Comparison of ENCODE assay signal across 8 cellular contexts in genomic region chr22:39148727-39149535, GRCh38. TPM values are rescaled to one million over a fixed set of nuclear protein-coding genes. Genes with fewer than 3 reads are reported as not detected.
DNase-seq lines count a peak whose midpoint lies in the region; ATAC-seq and TF ChIP-seq lines count a peak whose summit lies in the region.

No MANE protein-coding gene starts in this region.

- H3K56ac ChIP-seq in H9 (ENCODE audit: insufficient read length, low read depth, low read length), result no peak overlapping the region

- no peak overlapping the region for H2AK5ac ChIP-seq in H9 (ENCODE audit: insufficient read length, low read length)

- H3K4me2 ChIP-seq in H9 (ENCODE audit: insufficient read depth, insufficient read length, low read length), result no peak overlapping the region

- H2AFZ ChIP-seq in H9 (ENCODE audit: low read length), result no peak overlapping the region

- no peak overlapping the region for H4K91ac ChIP-seq in H9 (ENCODE audit: insufficient read length, low read depth, low read length)

- H3K27ac ChIP-seq in H9 (ENCODE audit: insufficient read length, low read depth, low read length) (no peak overlapping the region), left ventricle myocardium inferior (replicated peaks) (peak overlapping the region; percentile 97)

- TF ChIP-seq CTCF in H9 (conservative IDR thresholded peaks at IDR 0.05) (no peak), left ventricle myocardium inferior (IDR thresholded peaks at IDR 0.05; ENCODE audit: borderline replicate concordance) (no peak)

- peak; percentile 90 for DNase-seq in H9
- peak; percentile 47 for DNase-seq in activated T-cell treated with anti-CD3 and anti-CD28 coated beads for 4 hours
- DNase-seq in left ventricle myocardium inferior, result peak; percentile 65
- peak; percentile 53 to 54 for DNase-seq in stimulated activated CD4-positive, alpha-beta T cell treated with anti-CD3 and anti-CD28 coated beads, Interleukin-2, amount 100 ng/mL, for 48 hours
- no peak for DNase-seq in NCI-H748 treated with DMSO at 0.1 percent for 48 hours (lab: John Stamatoyannopoulos, UW)
- DNase-seq in NCI-H1694 (lab: John Stamatoyannopoulos, UW), result no peak

- no peak overlapping the region for H3T11ph ChIP-seq in H9 (ENCODE audit: low read length)

- intact Hi-C loops in left ventricle myocardium inferior (cut with micrococcal nuclease), result no loop called here

- H3K23me2 ChIP-seq in H9 (ENCODE audit: insufficient read length, low read depth, low read length, poor library complexity, severe bottlenecking), result peaks cover 13% of the 10 kb centered on the region

- no peak overlapping the region for H3K14ac ChIP-seq in H9 (ENCODE audit: insufficient read depth, low read length)

- no peak overlapping the region for H3K23ac ChIP-seq in H9 (ENCODE audit: insufficient read length, low read depth, low read length)

- H3K27me3 Mint-ChIP-seq in H9 (ENCODE audit: low read depth), result peaks cover 16% of the 10 kb centered on the region

- H2BK15ac ChIP-seq in H9 (ENCODE audit: low read depth, low read length), result no peak overlapping the region

- no peak for ATAC-seq in GM21717 (IDR thresholded peaks at IDR 0.05; ENCODE audit: unreplicated experiment)
- no peak for ATAC-seq in GM21737 (IDR thresholded peaks at IDR 0.05; ENCODE audit: unreplicated experiment)

- H3K27ac Mint-ChIP-seq in H9, result peak overlapping the region in 1 of 3 experiments; percentile 15; a peak in 2 of 7 replicates

- H3K9ac ChIP-seq in H9 (ENCODE audit: extremely low read depth, insufficient read length, low read length), result no peak overlapping the region

- H3K4ac ChIP-seq in H9 (ENCODE audit: low read depth, low read length), result no peak overlapping the region

- H3K4me3 Mint-ChIP-seq in H9, result no peak overlapping the region; a peak in 1 of 5 replicates

- no peak overlapping the region for H2BK5ac ChIP-seq in H9 (ENCODE audit: insufficient read length, low read length)

- H3K4me3 ChIP-seq in left ventricle myocardium inferior, result peak overlapping the region; percentile 98

- H3K4me1 ChIP-seq in H9 (ENCODE audit: insufficient read depth, low read length) (peaks cover 2% of the 10 kb centered on the region; the same call in 1 of the 2 replicates), left ventricle myocardium inferior (peaks cover 91% of the 10 kb centered on the region)

- H2BK120ac ChIP-seq in H9 (ENCODE audit: low read depth, low read length, poor library complexity, severe bottlenecking), result no peak overlapping the region

- no peak overlapping the region for H4K8ac ChIP-seq in H9 (replicated peaks; ENCODE audit: insufficient read length, low read depth, low read length)

- H3K18ac ChIP-seq in H9 (ENCODE audit: insufficient read length, low read depth, low read length), result peak overlapping the region; percentile 8

- H4K20me1 ChIP-seq in H9 (ENCODE audit: control insufficient read depth, insufficient read depth, insufficient read length), result no peaks in the 10 kb centered on the region

- WGBS in H9 (ENCODE audit: extremely low coverage, insufficient read length, low lambda C conversion rate), result no CpG with 5 or more reads among the region's 9 CpGs

- H4K5ac ChIP-seq in H9 (ENCODE audit: insufficient read length, low read depth, low read length), result no peak overlapping the region

- H3K36me3 Mint-ChIP-seq in H9 (ENCODE audit: insufficient read depth in 1 of 3, low read depth in 3 of 3), result no peaks in the 10 kb centered on the region

- H3K27me3 ChIP-seq in H9 (ENCODE audit: insufficient read depth, low read length), result peaks cover 4% of the 10 kb centered on the region; the same call in 1 of the 2 replicates
- no peaks in the 10 kb centered on the region for H3K27me3 ChIP-seq in left ventricle myocardium inferior (ENCODE audit: low read depth)

- H3K4me1 Mint-ChIP-seq in H9, result peaks cover 26 to 48% of the 10 kb centered on the region in 2 experiments

- 0 out of 5 replicates have a peak, but pooled peaks cover 0 to 3% of the 10 kb centered on the region in 2 experiments for H3K9me3 Mint-ChIP-seq in H9

- H3K9me3 ChIP-seq in H9 (ENCODE audit: control insufficient read depth, low read depth, low read length) (no peaks in the 10 kb centered on the region), left ventricle myocardium inferior (replicated peaks) (no peaks in the 10 kb centered on the region)

- H3K79me2 ChIP-seq in H9 (ENCODE audit: insufficient read depth, low read length), result no peaks in the 10 kb centered on the region

- H3K36me3 ChIP-seq in left ventricle myocardium inferior, result peaks cover 19% of the 10 kb centered on the region

- H2BK20ac ChIP-seq in H9 (ENCODE audit: low read depth, low read length, poor library complexity, severe bottlenecking), result no peak overlapping the region

- H3K79me1 ChIP-seq in H9 (ENCODE audit: insufficient read depth, low read depth, low read length, poor library complexity, severe bottlenecking), result no peaks in the 10 kb centered on the region

- H2BK12ac ChIP-seq in H9 (ENCODE audit: insufficient read length, low read depth, low read length), result no peak overlapping the region

RNA-seq across cellular contexts. Expression of gene CBX7, which starts 3.5 kb away (rescaled TPM):
- total RNA-seq in H9 (2021), result 3.7 and 4.2 TPM in 2 replicates
- 85.4 TPM for total RNA-seq in left ventricle myocardium inferior

RNA-seq across cellular contexts. Expression of gene APOBEC3H, which starts 51.9 kb away (rescaled TPM):
- total RNA-seq in H9 (2021) (0.48 TPM in 2 replicates), left ventricle myocardium inferior (0.41 TPM)

Comparison
In these comparisons a context has a peak if more than half of its experiments do, and no peak if none do; other contexts are left out.
1. DNase-seq: peak in H9 (single experiment), activated T-cell treated with anti-CD3 and anti-CD28 coated beads for 4 hours (single experiment), left ventricle myocardium inferior (single experiment) and stimulated activated CD4-positive, alpha-beta T cell treated with anti-CD3 and anti-CD28 coated beads, Interleukin-2, amount 100 ng/mL, for 48 hours (2 of 2); none in NCI-H748 treated with DMSO at 0.1 percent for 48 hours (single experiment) and NCI-H1694 (single experiment).
2. RNA of gene CBX7, which starts 3.5 kb away (total RNA-seq): 85.4 TPM in left ventricle myocardium inferior (single experiment); 3.7 to 4.2 TPM in H9; every median in the first group is over 10 times any median in the second.